ENCODE assay signal across 1 cellular context in genomic region chr6:74735304-74735703, GRCh38.
TF ChIP-seq lines count a peak whose summit lies in the region.

No MANE protein-coding gene starts in this region.

TF ChIP-seq in Ishikawa, 13 proteins besides CTCF, POLR2A, EP300 and RAD21 (continued from another document):
- no peak for TF ChIP-seq REST (IDR thresholded peaks at IDR 0.05; ENCODE audit: low read depth)
- no peak for TF ChIP-seq CREB1 (IDR thresholded peaks at IDR 0.05; ENCODE audit: low read depth)
- peak; percentile 65; the same call in 1 of the 2 replicates for TF ChIP-seq NFIC (IDR thresholded peaks at IDR 0.05)
- TF ChIP-seq CEBPB (IDR thresholded peaks at IDR 0.05): peak; percentile 27
TF ChIP-seq in Ishikawa: peak in this region for 3.
